ENCODE assay signal across 1 cellular context in the genomic region with DNA sequence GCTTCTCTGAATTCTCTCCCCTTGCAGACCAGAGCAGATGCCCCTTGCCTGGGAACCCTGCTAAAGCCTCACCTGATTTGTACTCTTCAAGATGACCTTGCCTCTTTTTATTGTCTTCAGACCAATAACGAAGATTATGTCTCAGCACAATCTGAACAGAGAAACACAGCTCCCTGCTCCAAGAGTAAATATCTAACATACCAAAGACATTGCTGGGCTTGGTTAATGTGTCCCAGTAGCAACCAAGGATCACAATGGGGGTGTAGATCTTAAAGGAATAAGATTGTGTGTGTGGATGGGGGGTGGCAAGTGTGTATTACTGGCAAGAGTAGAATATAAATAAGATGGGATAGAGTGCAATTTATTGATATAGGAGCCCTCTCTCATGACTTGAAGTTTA.
TF ChIP-seq lines count a peak whose summit lies in the region.

No MANE protein-coding gene starts in this region.

TF ChIP-seq in GM23338, 12 proteins besides CTCF, POLR2A, EP300 and RAD21 (continued from another document):
- no peak for TF ChIP-seq REST (IDR thresholded peaks at IDR 0.05; ENCODE audit: unreplicated experiment)
- no peak for TF ChIP-seq ZNF331 (CRISPR knock-in tag; IDR thresholded peaks at IDR 0.05; ENCODE audit: low read depth)
- TF ChIP-seq, protein P1, sequence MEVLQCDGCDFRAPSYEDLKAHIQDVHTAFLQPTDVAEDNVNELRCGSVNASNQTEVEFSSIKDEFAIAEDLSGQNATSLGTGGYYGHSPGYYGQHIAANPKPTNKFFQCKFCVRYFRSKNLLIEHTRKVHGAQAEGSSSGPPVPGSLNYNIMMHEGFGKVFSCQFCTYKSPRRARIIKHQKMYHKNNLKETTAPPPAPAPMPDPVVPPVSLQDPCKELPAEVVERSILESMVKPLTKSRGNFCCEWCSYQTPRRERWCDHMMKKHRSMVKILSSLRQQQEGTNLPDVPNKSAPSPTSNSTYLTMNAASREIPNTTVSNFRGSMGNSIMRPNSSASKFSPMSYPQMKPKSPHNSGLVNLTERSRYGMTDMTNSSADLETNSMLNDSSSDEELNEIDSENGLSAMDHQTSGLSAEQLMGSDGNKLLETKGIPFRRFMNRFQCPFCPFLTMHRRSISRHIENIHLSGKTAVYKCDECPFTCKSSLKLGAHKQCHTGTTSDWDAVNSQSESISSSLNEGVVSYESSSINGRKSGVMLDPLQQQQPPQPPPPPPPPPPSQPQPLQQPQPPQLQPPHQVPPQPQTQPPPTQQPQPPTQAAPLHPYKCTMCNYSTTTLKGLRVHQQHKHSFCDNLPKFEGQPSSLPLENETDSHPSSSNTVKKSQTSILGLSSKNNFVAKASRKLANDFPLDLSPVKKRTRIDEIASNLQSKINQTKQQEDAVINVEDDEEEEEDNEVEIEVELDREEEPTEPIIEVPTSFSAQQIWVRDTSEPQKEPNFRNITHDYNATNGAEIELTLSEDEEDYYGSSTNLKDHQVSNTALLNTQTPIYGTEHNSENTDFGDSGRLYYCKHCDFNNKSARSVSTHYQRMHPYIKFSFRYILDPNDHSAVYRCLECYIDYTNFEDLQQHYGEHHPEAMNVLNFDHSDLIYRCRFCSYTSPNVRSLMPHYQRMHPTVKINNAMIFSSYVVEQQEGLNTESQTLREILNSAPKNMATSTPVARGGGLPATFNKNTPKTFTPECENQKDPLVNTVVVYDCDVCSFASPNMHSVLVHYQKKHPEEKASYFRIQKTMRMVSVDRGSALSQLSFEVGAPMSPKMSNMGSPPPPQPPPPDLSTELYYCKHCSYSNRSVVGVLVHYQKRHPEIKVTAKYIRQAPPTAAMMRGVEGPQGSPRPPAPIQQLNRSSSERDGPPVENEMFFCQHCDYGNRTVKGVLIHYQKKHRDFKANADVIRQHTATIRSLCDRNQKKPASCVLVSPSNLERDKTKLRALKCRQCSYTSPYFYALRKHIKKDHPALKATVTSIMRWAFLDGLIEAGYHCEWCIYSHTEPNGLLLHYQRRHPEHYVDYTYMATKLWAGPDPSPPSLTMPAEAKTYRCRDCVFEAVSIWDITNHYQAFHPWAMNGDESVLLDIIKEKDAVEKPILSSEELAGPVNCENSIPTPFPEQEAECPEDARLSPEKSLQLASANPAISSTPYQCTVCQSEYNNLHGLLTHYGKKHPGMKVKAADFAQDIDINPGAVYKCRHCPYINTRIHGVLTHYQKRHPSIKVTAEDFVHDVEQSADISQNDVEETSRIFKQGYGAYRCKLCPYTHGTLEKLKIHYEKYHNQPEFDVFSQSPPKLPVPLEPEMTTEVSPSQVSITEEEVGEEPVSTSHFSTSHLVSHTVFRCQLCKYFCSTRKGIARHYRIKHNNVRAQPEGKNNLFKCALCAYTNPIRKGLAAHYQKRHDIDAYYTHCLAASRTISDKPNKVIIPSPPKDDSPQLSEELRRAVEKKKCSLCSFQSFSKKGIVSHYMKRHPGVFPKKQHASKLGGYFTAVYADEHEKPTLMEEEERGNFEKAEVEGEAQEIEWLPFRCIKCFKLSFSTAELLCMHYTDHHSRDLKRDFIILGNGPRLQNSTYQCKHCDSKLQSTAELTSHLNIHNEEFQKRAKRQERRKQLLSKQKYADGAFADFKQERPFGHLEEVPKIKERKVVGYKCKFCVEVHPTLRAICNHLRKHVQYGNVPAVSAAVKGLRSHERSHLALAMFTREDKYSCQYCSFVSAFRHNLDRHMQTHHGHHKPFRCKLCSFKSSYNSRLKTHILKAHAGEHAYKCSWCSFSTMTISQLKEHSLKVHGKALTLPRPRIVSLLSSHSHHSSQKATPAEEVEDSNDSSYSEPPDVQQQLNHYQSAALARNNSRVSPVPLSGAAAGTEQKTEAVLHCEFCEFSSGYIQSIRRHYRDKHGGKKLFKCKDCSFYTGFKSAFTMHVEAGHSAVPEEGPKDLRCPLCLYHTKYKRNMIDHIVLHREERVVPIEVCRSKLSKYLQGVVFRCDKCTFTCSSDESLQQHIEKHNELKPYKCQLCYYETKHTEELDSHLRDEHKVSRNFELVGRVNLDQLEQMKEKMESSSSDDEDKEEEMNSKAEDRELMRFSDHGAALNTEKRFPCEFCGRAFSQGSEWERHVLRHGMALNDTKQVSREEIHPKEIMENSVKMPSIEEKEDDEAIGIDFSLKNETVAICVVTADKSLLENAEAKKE (CRISPR knock-in tag; IDR thresholded peaks at IDR 0.05), result no peak
- no peak for TF ChIP-seq POLR2AphosphoS5 (IDR thresholded peaks at IDR 0.05; ENCODE audit: low read depth)
- TF ChIP-seq CREB1 (CRISPR knock-in tag; IDR thresholded peaks at IDR 0.05; ENCODE audit: low read depth), result no peak
- TF ChIP-seq JUNB (IDR thresholded peaks at IDR 0.05; ENCODE audit: unreplicated experiment), result no peak
- TF ChIP-seq NANOG (IDR thresholded peaks at IDR 0.05; ENCODE audit: borderline replicate concordance), result no peak
- no peak for TF ChIP-seq EZH2 (IDR thresholded peaks at IDR 0.05; ENCODE audit: low read depth, unreplicated experiment)
- no peak for TF ChIP-seq ZNF114 (CRISPR knock-in tag; IDR thresholded peaks at IDR 0.05)
- no peak for TF ChIP-seq EZH2phosphoT487 (IDR thresholded peaks at IDR 0.05; ENCODE audit: unreplicated experiment)
